Comparison of ENCODE assay signal across 1 cellular context in the genomic region with DNA sequence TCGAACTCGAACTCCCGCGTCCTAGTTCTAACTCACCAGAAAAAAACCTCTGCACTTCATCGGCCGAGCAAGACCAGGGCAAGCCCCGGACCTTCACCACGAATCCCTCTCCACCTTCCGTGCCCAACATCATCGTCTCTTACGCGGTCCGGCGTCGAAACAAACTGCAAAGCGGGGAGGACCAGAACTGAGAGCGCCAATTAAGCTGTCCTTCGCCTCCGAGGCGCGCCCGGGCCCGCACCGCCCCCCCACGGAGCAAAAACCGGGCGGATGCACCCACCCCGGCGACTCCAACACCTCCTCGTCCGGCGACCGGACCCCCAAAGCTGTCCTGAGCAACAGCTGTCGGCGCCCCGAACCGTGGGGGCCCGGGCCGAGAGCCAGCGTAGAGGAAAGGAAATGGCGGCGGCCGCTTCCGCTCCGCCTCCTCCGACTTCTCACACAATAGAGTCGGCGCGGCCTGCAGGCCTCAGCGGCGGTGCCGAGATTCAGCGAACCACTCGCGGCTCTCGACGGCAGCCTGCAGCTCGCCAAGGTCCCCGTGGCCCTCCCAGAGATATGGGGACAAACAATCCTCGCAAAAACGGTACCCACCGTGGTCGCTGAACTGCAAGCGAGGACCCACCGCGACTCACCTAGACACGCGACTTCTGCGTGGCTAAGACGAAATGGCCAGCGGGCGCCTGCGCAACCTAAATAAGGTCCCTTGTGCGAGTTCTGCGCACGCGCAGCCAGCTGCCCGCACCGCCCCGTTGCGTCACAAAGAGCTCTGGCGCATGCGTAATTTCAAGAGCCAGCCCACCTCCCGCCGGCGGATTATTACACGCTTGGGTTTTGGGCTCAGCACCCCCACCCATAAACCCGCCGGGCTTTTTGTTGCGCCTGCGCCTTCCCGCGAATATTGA.
TF ChIP-seq lines count a peak whose summit lies in the region.

A gene with protein sequence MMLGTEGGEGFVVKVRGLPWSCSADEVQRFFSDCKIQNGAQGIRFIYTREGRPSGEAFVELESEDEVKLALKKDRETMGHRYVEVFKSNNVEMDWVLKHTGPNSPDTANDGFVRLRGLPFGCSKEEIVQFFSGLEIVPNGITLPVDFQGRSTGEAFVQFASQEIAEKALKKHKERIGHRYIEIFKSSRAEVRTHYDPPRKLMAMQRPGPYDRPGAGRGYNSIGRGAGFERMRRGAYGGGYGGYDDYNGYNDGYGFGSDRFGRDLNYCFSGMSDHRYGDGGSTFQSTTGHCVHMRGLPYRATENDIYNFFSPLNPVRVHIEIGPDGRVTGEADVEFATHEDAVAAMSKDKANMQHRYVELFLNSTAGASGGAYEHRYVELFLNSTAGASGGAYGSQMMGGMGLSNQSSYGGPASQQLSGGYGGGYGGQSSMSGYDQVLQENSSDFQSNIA (minus strand): TSS at position 671 of the 905 bp plus-strand sequence. CDS start 538 bp downstream, at position 133.

TF ChIP-seq in HepG2, 621 proteins besides CTCF, POLR2A, EP300 and RAD21 (continued from another document and continues in another):
- TF ChIP-seq, protein P1, sequence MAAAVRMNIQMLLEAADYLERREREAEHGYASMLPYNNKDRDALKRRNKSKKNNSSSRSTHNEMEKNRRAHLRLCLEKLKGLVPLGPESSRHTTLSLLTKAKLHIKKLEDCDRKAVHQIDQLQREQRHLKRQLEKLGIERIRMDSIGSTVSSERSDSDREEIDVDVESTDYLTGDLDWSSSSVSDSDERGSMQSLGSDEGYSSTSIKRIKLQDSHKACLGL (CRISPR knock-in tag; IDR thresholded peaks at IDR 0.05), result peak; percentile 51; the same call in 1 of the 2 replicates
- TF ChIP-seq, protein P2, sequence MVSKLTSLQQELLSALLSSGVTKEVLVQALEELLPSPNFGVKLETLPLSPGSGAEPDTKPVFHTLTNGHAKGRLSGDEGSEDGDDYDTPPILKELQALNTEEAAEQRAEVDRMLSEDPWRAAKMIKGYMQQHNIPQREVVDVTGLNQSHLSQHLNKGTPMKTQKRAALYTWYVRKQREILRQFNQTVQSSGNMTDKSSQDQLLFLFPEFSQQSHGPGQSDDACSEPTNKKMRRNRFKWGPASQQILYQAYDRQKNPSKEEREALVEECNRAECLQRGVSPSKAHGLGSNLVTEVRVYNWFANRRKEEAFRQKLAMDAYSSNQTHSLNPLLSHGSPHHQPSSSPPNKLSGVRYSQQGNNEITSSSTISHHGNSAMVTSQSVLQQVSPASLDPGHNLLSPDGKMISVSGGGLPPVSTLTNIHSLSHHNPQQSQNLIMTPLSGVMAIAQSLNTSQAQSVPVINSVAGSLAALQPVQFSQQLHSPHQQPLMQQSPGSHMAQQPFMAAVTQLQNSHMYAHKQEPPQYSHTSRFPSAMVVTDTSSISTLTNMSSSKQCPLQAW (CRISPR knock-in tag; IDR thresholded peaks at IDR 0.05), result no peak
- TF ChIP-seq NFE2 (CRISPR knock-in tag; IDR thresholded peaks at IDR 0.05) (no peak), REPIN1 (CRISPR knock-in tag; IDR thresholded peaks at IDR 0.05; ENCODE audit: borderline replicate concordance, low read depth) (peak; percentile 81), CHCHD3 (CRISPR knock-in tag; IDR thresholded peaks at IDR 0.05) (0 out of 2 replicates have a peak, but pooled peaks have one; percentile 22), ELF4 (CRISPR knock-in tag; IDR thresholded peaks at IDR 0.05; ENCODE audit: borderline replicate concordance) (no peak; the same call in 1 of the 2 replicates), ZNF12 (CRISPR knock-in tag; IDR thresholded peaks at IDR 0.05) (peak; percentile 77), ZNF790 (CRISPR knock-in tag; IDR thresholded peaks at IDR 0.05; ENCODE audit: borderline replicate concordance) (no peak), ZNF441 (CRISPR knock-in tag; IDR thresholded peaks at IDR 0.05; ENCODE audit: borderline replicate concordance) (peak; percentile 59), NFKB2 (CRISPR knock-in tag; IDR thresholded peaks at IDR 0.05; ENCODE audit: borderline replicate concordance) (peak; percentile 75; the same call in 1 of the 2 replicates), ZSCAN31 (CRISPR knock-in tag; IDR thresholded peaks at IDR 0.05; ENCODE audit: low read depth) (peak; percentile 51; the same call in 1 of the 2 replicates)
- TF ChIP-seq, protein P3, sequence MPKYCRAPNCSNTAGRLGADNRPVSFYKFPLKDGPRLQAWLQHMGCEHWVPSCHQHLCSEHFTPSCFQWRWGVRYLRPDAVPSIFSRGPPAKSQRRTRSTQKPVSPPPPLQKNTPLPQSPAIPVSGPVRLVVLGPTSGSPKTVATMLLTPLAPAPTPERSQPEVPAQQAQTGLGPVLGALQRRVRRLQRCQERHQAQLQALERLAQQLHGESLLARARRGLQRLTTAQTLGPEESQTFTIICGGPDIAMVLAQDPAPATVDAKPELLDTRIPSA (CRISPR knock-in tag; IDR thresholded peaks at IDR 0.05; ENCODE audit: borderline replicate concordance), result no peak
- TF ChIP-seq, protein P4, sequence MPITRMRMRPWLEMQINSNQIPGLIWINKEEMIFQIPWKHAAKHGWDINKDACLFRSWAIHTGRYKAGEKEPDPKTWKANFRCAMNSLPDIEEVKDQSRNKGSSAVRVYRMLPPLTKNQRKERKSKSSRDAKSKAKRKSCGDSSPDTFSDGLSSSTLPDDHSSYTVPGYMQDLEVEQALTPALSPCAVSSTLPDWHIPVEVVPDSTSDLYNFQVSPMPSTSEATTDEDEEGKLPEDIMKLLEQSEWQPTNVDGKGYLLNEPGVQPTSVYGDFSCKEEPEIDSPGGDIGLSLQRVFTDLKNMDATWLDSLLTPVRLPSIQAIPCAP (CRISPR knock-in tag; IDR thresholded peaks at IDR 0.05; ENCODE audit: low read depth), result 0 out of 2 replicates have a peak, but pooled peaks have one; percentile 41
- TF ChIP-seq, protein P5, sequence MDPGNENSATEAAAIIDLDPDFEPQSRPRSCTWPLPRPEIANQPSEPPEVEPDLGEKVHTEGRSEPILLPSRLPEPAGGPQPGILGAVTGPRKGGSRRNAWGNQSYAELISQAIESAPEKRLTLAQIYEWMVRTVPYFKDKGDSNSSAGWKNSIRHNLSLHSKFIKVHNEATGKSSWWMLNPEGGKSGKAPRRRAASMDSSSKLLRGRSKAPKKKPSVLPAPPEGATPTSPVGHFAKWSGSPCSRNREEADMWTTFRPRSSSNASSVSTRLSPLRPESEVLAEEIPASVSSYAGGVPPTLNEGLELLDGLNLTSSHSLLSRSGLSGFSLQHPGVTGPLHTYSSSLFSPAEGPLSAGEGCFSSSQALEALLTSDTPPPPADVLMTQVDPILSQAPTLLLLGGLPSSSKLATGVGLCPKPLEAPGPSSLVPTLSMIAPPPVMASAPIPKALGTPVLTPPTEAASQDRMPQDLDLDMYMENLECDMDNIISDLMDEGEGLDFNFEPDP (CRISPR knock-in tag; conservative IDR thresholded peaks at IDR 0.05), result no peak
- TF ChIP-seq, protein P6, sequence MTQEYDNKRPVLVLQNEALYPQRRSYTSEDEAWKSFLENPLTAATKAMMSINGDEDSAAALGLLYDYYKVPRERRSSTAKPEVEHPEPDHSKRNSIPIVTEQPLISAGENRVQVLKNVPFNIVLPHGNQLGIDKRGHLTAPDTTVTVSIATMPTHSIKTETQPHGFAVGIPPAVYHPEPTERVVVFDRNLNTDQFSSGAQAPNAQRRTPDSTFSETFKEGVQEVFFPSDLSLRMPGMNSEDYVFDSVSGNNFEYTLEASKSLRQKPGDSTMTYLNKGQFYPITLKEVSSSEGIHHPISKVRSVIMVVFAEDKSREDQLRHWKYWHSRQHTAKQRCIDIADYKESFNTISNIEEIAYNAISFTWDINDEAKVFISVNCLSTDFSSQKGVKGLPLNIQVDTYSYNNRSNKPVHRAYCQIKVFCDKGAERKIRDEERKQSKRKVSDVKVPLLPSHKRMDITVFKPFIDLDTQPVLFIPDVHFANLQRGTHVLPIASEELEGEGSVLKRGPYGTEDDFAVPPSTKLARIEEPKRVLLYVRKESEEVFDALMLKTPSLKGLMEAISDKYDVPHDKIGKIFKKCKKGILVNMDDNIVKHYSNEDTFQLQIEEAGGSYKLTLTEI (CRISPR knock-in tag; conservative IDR thresholded peaks at IDR 0.05), result no peak
- TF ChIP-seq, protein P7, sequence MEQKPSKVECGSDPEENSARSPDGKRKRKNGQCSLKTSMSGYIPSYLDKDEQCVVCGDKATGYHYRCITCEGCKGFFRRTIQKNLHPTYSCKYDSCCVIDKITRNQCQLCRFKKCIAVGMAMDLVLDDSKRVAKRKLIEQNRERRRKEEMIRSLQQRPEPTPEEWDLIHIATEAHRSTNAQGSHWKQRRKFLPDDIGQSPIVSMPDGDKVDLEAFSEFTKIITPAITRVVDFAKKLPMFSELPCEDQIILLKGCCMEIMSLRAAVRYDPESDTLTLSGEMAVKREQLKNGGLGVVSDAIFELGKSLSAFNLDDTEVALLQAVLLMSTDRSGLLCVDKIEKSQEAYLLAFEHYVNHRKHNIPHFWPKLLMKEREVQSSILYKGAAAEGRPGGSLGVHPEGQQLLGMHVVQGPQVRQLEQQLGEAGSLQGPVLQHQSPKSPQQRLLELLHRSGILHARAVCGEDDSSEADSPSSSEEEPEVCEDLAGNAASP (CRISPR knock-in tag; IDR thresholded peaks at IDR 0.05; ENCODE audit: borderline replicate concordance), result peak; percentile 57; the same call in 1 of the 2 replicates
- TF ChIP-seq, protein P8, sequence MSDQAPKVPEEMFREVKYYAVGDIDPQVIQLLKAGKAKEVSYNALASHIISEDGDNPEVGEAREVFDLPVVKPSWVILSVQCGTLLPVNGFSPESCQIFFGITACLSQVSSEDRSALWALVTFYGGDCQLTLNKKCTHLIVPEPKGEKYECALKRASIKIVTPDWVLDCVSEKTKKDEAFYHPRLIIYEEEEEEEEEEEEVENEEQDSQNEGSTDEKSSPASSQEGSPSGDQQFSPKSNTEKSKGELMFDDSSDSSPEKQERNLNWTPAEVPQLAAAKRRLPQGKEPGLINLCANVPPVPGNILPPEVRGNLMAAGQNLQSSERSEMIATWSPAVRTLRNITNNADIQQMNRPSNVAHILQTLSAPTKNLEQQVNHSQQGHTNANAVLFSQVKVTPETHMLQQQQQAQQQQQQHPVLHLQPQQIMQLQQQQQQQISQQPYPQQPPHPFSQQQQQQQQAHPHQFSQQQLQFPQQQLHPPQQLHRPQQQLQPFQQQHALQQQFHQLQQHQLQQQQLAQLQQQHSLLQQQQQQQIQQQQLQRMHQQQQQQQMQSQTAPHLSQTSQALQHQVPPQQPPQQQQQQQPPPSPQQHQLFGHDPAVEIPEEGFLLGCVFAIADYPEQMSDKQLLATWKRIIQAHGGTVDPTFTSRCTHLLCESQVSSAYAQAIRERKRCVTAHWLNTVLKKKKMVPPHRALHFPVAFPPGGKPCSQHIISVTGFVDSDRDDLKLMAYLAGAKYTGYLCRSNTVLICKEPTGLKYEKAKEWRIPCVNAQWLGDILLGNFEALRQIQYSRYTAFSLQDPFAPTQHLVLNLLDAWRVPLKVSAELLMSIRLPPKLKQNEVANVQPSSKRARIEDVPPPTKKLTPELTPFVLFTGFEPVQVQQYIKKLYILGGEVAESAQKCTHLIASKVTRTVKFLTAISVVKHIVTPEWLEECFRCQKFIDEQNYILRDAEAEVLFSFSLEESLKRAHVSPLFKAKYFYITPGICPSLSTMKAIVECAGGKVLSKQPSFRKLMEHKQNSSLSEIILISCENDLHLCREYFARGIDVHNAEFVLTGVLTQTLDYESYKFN (CRISPR knock-in tag; conservative IDR thresholded peaks at IDR 0.05), result no peak; the same call in 1 of the 2 replicates
- TF ChIP-seq, protein P9, sequence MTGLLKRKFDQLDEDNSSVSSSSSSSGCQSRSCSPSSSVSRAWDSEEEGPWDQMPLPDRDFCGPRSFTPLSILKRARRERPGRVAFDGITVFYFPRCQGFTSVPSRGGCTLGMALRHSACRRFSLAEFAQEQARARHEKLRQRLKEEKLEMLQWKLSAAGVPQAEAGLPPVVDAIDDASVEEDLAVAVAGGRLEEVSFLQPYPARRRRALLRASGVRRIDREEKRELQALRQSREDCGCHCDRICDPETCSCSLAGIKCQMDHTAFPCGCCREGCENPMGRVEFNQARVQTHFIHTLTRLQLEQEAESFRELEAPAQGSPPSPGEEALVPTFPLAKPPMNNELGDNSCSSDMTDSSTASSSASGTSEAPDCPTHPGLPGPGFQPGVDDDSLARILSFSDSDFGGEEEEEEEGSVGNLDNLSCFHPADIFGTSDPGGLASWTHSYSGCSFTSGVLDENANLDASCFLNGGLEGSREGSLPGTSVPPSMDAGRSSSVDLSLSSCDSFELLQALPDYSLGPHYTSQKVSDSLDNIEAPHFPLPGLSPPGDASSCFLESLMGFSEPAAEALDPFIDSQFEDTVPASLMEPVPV (CRISPR knock-in tag; IDR thresholded peaks at IDR 0.05), result peak; percentile 88
- TF ChIP-seq, protein P10, sequence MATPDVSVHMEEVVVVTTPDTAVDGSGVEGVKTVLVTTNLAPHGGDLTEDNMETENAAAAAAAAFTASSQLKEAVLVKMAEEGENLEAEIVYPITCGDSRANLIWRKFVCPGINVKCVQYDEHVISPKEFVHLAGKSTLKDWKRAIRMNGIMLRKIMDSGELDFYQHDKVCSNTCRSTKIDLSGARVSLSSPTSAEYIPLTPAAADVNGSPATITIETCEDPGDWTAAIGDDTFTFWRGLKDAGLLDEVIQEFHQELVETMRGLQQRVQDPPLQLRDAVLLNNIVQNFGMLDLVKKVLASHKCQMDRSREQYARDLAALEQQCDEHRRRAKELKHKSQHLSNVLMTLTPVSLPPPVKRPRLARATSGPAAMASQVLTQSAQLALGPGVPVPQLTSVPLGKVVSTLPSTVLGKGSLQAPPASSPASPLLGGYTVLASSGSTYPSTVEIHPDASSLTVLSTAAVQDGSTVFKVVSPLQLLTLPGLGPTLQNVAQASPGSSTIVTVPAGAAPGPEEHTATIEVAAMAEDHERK (CRISPR knock-in tag; IDR thresholded peaks at IDR 0.05; ENCODE audit: low read depth), result no peak
- TF ChIP-seq, protein P11, sequence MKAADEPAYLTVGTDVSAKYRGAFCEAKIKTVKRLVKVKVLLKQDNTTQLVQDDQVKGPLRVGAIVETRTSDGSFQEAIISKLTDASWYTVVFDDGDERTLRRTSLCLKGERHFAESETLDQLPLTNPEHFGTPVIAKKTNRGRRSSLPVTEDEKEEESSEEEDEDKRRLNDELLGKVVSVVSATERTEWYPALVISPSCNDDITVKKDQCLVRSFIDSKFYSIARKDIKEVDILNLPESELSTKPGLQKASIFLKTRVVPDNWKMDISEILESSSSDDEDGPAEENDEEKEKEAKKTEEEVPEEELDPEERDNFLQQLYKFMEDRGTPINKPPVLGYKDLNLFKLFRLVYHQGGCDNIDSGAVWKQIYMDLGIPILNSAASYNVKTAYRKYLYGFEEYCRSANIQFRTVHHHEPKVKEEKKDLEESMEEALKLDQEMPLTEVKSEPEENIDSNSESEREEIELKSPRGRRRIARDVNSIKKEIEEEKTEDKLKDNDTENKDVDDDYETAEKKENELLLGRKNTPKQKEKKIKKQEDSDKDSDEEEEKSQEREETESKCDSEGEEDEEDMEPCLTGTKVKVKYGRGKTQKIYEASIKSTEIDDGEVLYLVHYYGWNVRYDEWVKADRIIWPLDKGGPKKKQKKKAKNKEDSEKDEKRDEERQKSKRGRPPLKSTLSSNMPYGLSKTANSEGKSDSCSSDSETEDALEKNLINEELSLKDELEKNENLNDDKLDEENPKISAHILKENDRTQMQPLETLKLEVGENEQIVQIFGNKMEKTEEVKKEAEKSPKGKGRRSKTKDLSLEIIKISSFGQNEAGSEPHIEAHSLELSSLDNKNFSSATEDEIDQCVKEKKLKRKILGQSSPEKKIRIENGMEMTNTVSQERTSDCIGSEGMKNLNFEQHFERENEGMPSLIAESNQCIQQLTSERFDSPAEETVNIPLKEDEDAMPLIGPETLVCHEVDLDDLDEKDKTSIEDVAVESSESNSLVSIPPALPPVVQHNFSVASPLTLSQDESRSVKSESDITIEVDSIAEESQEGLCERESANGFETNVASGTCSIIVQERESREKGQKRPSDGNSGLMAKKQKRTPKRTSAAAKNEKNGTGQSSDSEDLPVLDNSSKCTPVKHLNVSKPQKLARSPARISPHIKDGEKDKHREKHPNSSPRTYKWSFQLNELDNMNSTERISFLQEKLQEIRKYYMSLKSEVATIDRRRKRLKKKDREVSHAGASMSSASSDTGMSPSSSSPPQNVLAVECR (CRISPR knock-in tag; IDR thresholded peaks at IDR 0.05; ENCODE audit: borderline replicate concordance), result peak; percentile 72
